ENCODE assay signal across 12 cellular contexts in the genomic region with DNA sequence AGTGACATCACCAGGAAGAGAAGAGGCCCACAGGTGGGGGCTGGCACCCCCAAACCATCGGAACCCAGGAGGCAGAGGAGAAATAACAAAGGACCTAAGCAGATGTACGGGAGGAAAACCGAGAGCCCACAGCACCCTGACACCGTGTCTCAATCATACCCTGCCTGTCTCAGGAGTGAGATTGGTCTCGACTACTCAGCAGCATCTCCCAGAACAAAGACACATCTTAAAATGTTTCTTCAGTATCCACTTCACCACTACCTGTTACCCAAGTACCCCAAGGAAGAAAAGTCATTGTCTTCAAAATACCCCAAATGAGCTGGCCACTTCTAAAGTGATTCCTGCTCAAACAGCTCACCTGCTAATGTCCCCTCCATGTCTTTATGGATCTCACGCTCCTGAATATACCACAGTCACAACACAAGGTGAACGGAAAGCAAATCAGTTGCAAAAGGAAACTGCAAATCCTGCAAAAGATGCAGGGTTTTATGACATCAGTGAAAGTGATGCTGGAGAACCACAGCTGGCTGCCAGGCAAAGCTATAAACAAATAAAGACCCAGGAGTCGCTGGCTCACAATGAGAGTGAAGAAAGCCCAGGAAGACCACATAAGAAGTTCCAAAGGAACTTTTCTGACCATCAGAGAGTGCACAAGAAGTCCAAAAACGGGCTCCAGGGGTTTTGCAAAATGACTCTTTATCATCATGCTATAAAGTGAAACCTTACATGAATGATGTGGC. TPM values are rescaled to one million over a fixed set of nuclear protein-coding genes. Genes with fewer than 3 reads are reported as not detected.
DNase-seq lines count a peak whose midpoint lies in the region; ATAC-seq lines count a peak whose summit lies in the region.
"Had no signal": no experiment of that assay in that cellular context is flagged by ENCODE, and none has a peak within 500 bp of the region (broad histone marks: within the 10 kb centered on the region; RNA-seq: fewer than 3 reads in every experiment).

No MANE protein-coding gene starts in this region.

- H3K27me3 ChIP-seq in effector memory CD4-positive, alpha-beta T cell (replicated peaks; ENCODE audit: control insufficient read depth, insufficient read depth, low read length, poor library complexity, severe bottlenecking), result no peaks in the 10 kb centered on the region

- POLR2A ChIA-PET in T-cell (lab: Charles Lee), result no interaction called here

- intact Hi-C loops in activated naive CD4-positive, alpha-beta T cell treated with anti-CD3 and anti-CD28 coated beads for 36 hours (cut with micrococcal nuclease), result loop anchor here (1.0 to 5.0 kb wide), 5 partner anchors 14 to 46 kb away; no protein-coding TSS in a partner anchor

- peaks cover 5% of the 10 kb centered on the region for H3K36me3 ChIP-seq in effector memory CD4-positive, alpha-beta T cell (ENCODE audit: control insufficient read depth, insufficient read depth, low read length)

- H3K4me3 ChIP-seq in effector memory CD4-positive, alpha-beta T cell (ENCODE audit: insufficient read depth, low read depth, low read length, poor library complexity, severe bottlenecking), result peak overlapping the region; percentile 2
- H3K4me3 ChIP-seq: PC-9 had no signal

- H3K27me3 Mint-ChIP-seq in activated naive CD4-positive, alpha-beta T cell treated with anti-CD3 and anti-CD28 coated beads for 36 hours (ENCODE audit: low read depth), result peaks cover 4% of the 10 kb centered on the region
- H3K27me3 Mint-ChIP-seq in T-cell, result no peaks in the 10 kb centered on the region
- no peaks in the 10 kb centered on the region for H3K27me3 Mint-ChIP-seq in stimulated activated naive CD8-positive, alpha-beta T cell treated with anti-CD3 and anti-CD28 coated beads, Interleukin-15, amount 100 ng/mL, for 72 hours

- ATAC-seq in T-cell (replicated peaks in 1 of 4), result peak; percentile 31 to 79 (median 34)
- ATAC-seq in stimulated activated naive CD8-positive, alpha-beta T cell treated with anti-CD3 and anti-CD28 coated beads, Interleukin-15, amount 100 ng/mL, for 72 hours, result peak; percentile 86
- ATAC-seq: left colon had no signal

- H3K27ac Mint-ChIP-seq in activated naive CD4-positive, alpha-beta T cell treated with anti-CD3 and anti-CD28 coated beads for 36 hours, result no peak overlapping the region
- no peak overlapping the region for H3K27ac Mint-ChIP-seq in T-cell
- no peak overlapping the region for H3K27ac Mint-ChIP-seq in stimulated activated naive CD8-positive, alpha-beta T cell treated with anti-CD3 and anti-CD28 coated beads, Interleukin-15, amount 100 ng/mL, for 72 hours

- peaks cover 3% of the 10 kb centered on the region for H3K36me3 Mint-ChIP-seq in activated naive CD4-positive, alpha-beta T cell treated with anti-CD3 and anti-CD28 coated beads for 36 hours (ENCODE audit: low read depth)
- H3K36me3 Mint-ChIP-seq in T-cell, result peaks cover 7% of the 10 kb centered on the region

- DNase-seq in activated naive CD4-positive, alpha-beta T cell treated with anti-CD3 and anti-CD28 coated beads for 36 hours, result peak; percentile 58
- no peak for DNase-seq in activated naive CD4-positive, alpha-beta T cell (lab: John Stamatoyannopoulos, UW)
- peak in 24 of 34 experiments; percentile 26 to 66 (median 44) for DNase-seq in T-cell
- DNase-seq in effector memory CD4-positive, alpha-beta T cell, result peak; percentile 18 to 54 (median 36)
- peak; percentile 34 to 83 for DNase-seq in stimulated activated naive CD8-positive, alpha-beta T cell treated with anti-CD3 and anti-CD28 coated beads, Interleukin-15, amount 100 ng/mL, for 72 hours
- DNase-seq in cerebellar nuclear complex (lab: John Stamatoyannopoulos, UW), result no peak
- no peak for DNase-seq in inferior parietal cortex (ENCODE audit: extremely low spot score)
- DNase-seq in activated CD8-positive, alpha-beta memory T cell treated with anti-CD3 and anti-CD28 coated beads, Interleukin-2, amount 50 U/mL, for 4 hours, result no peak
- DNase-seq: AML-193, left colon, PC-9 had no signal

- H3K27ac ChIP-seq in effector memory CD4-positive, alpha-beta T cell (ENCODE audit: insufficient read depth, low read length, poor library complexity, severe bottlenecking), result peak overlapping the region; percentile 72
- H3K27ac ChIP-seq: PC-9, VCaP had no signal

- no peaks in the 10 kb centered on the region for H3K9me3 ChIP-seq in effector memory CD4-positive, alpha-beta T cell (ENCODE audit: control insufficient read depth, low read length)

- peaks cover 5% of the 10 kb centered on the region for H3K9me3 Mint-ChIP-seq in activated naive CD4-positive, alpha-beta T cell treated with anti-CD3 and anti-CD28 coated beads for 36 hours
- no peaks in the 10 kb centered on the region for H3K9me3 Mint-ChIP-seq in T-cell
- peaks cover 0 to 8% of the 10 kb centered on the region in 2 donors for H3K9me3 Mint-ChIP-seq in stimulated activated naive CD8-positive, alpha-beta T cell treated with anti-CD3 and anti-CD28 coated beads, Interleukin-15, amount 100 ng/mL, for 72 hours

- CTCF ChIA-PET in activated naive CD4-positive, alpha-beta T cell treated with anti-CD3 and anti-CD28 coated beads for 36 hours (lab: Charles Lee), result no interaction called here
- CTCF ChIA-PET in T-cell (lab: Charles Lee), result interaction anchor here (0.6 to 0.7 kb wide), 3 partner anchors 14 to 422 kb away, joined by 3 to 17 read pairs (median 4); no protein-coding TSS in a partner anchor

- peaks cover 32% of the 10 kb centered on the region for H3K4me1 Mint-ChIP-seq in activated naive CD4-positive, alpha-beta T cell treated with anti-CD3 and anti-CD28 coated beads for 36 hours (ENCODE audit: low read depth)
- peaks cover 19 to 41% (median 21%) of the 10 kb centered on the region in 3 donors for H3K4me1 Mint-ChIP-seq in T-cell
- H3K4me1 Mint-ChIP-seq in stimulated activated naive CD8-positive, alpha-beta T cell treated with anti-CD3 and anti-CD28 coated beads, Interleukin-15, amount 100 ng/mL, for 72 hours, result no peaks in the 10 kb centered on the region

- peaks cover 50% of the 10 kb centered on the region for H3K4me1 ChIP-seq in effector memory CD4-positive, alpha-beta T cell (ENCODE audit: control insufficient read depth, insufficient read depth, low read length, poor library complexity, severe bottlenecking)

- no peak overlapping the region for H3K4me3 Mint-ChIP-seq in activated naive CD4-positive, alpha-beta T cell treated with anti-CD3 and anti-CD28 coated beads for 36 hours
- no peak overlapping the region for H3K4me3 Mint-ChIP-seq in T-cell
- no peak overlapping the region for H3K4me3 Mint-ChIP-seq in stimulated activated naive CD8-positive, alpha-beta T cell treated with anti-CD3 and anti-CD28 coated beads, Interleukin-15, amount 100 ng/mL, for 72 hours

RNA-seq across cellular contexts. Expression of gene PREX1, which starts 44.1 kb away (rescaled TPM):
- 10 to 100 TPM; 43.7 to 44.2 TPM for total RNA-seq in activated naive CD4-positive, alpha-beta T cell treated with anti-CD3 and anti-CD28 coated beads for 36 hours
- total RNA-seq in T-cell, result 100 to 1,000 TPM in 4 of 5 donors, 10 to 100 TPM in 1; 99.2 to 181 (median 137) TPM

Comparison
In these comparisons a context has a peak if more than half of its experiments do, and no peak if none do; other contexts are left out.
1. DNase-seq: peak in activated naive CD4-positive, alpha-beta T cell treated with anti-CD3 and anti-CD28 coated beads for 36 hours (single experiment), T-cell (24 of 34), effector memory CD4-positive, alpha-beta T cell (3 of 3) and stimulated activated naive CD8-positive, alpha-beta T cell treated with anti-CD3 and anti-CD28 coated beads, Interleukin-15, amount 100 ng/mL, for 72 hours (2 of 2); none in activated naive CD4-positive, alpha-beta T cell (0 of 4), cerebellar nuclear complex (0 of 2), inferior parietal cortex (single experiment) and activated CD8-positive, alpha-beta memory T cell treated with anti-CD3 and anti-CD28 coated beads, Interleukin-2, amount 50 U/mL, for 4 hours (single experiment).